In the genomic region with DNA sequence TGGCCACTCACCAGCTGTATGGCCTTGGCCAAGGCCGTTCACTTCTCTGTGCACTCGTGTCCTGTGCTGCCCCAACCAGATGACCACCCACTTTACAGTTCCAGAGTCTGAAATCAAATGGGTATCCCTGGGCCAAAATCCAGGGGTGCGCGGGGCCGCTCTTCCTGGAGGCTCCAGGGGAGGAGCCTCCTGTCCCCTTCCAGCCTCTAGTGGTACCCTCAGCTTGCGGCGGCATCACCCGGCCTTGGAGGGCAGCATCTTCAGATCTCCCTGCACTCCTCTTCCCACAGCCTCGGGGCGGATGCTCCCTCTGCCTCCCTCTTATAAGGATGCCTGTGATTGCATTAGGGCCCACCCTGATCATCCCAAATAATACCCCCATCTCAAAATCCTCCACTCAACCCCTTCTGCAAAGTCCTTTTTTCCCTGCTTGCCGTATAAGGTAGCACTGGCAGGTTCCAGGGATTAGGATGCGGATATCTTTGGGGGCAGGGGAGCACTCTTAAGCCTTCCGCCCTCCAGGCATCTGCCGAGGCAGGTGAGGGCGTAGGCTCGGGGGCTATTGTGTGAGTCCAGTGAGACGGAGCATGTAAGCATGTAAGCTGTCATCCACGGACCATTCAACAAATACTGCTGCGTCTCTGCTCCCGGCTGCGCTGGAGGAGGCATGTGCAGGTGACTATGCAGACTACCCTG, we compare ENCODE assay signal across 16 cellular contexts. TPM values are rescaled to one million over a fixed set of nuclear protein-coding genes. Genes with fewer than 3 reads are reported as not detected.
DNase-seq lines count a peak whose midpoint lies in the region; ATAC-seq, FAIRE-seq and TF ChIP-seq lines count a peak whose summit lies in the region.
"Had no signal": no experiment of that assay in that cellular context is flagged by ENCODE, and none has a peak within 500 bp of the region (broad histone marks: within the 10 kb centered on the region; RNA-seq: fewer than 3 reads in every experiment).

No MANE protein-coding gene starts in this region.

- ATAC-seq in Panc1 = peak; percentile 36; the same call in 1 of the 2 replicates
- ATAC-seq: natural killer cell treated with Interleukin-12 subunit alpha and Interleukin-12 subunit beta and Interleukin-15 and Interleukin-18, amount 100 ng/mL, for 72 hours had no signal

- no peaks in the 10 kb centered on the region for H3K79me2 ChIP-seq in neural cell (replicated peaks; ENCODE audit: insufficient read depth, low read length)

- TF ChIP-seq EP300 in neural cell (conservative IDR thresholded peaks at IDR 0.05; ENCODE audit: poor library complexity, severe bottlenecking) = no peak

- FAIRE-seq in RCC 7860 (lab: Jason Lieb, UNC) = no peak

- H3K9me3 ChIP-seq in HUES6 (ENCODE audit: control insufficient read depth, insufficient read depth, low read depth, low read length) (no peaks in the 10 kb centered on the region), Panc1 (ENCODE audit: control insufficient read depth, insufficient read depth, low read depth, low read length) (no peaks in the 10 kb centered on the region), neural cell (ENCODE audit: low read length) (no peaks in the 10 kb centered on the region)
- H3K9me3 ChIP-seq: ascending aorta had no signal

- H3K36me3 ChIP-seq in HUES6 (ENCODE audit: control insufficient read depth, insufficient read depth, low read length) (no peaks in the 10 kb centered on the region), Panc1 (ENCODE audit: control insufficient read depth, insufficient read depth, low read length) (no peaks in the 10 kb centered on the region), neural cell (ENCODE audit: insufficient read depth, low read length) (no peaks in the 10 kb centered on the region)
- H3K36me3 ChIP-seq: ascending aorta had no signal

- CTCF ChIA-PET in Panc1 (lab: Charles Lee) = no interaction called here

- no peak overlapping the region for H3K9ac ChIP-seq in HUES6 (ENCODE audit: low read length)
- peak overlapping the region; percentile 29 for H3K9ac ChIP-seq in neural cell (ENCODE audit: low read length)

- TF ChIP-seq RAD21 in neural cell (conservative IDR thresholded peaks at IDR 0.05) = no peak

- TF ChIP-seq CTCF in Panc1 (IDR thresholded peaks at IDR 0.05) (no peak), neural cell (IDR thresholded peaks at IDR 0.05; ENCODE audit: poor library complexity, severe bottlenecking) (no peak)

- H3K27me3 ChIP-seq in HUES6 (ENCODE audit: control insufficient read depth, insufficient read depth, low read length) (peaks cover 43% of the 10 kb centered on the region), Panc1 (ENCODE audit: control insufficient read depth, insufficient read depth, low read length) (peaks cover 2% of the 10 kb centered on the region; the same call in 1 of the 2 replicates), neural cell (ENCODE audit: insufficient read depth, low read depth, low read length) (peaks cover 7% of the 10 kb centered on the region)
- H3K27me3 ChIP-seq: ascending aorta had no signal

- no peak overlapping the region for H3K4me2 ChIP-seq in neural cell (ENCODE audit: low read length)

- H3F3A ChIP-seq in neural cell (ENCODE audit: insufficient read depth, low read length, poor library complexity, severe bottlenecking) = no peaks in the 10 kb centered on the region

- intact Hi-C loops in Panc1 (cut with micrococcal nuclease; ENCODE audit: unreplicated experiment) = no loop called here

- H2AFZ ChIP-seq in neural cell (ENCODE audit: low read depth, low read length) = peak overlapping the region; percentile 21

- DNase-seq in DMS153 (lab: John Stamatoyannopoulos, UW) (peak; percentile 79), Panc1 (ENCODE audit: low read depth, low spot score) (no peak), RCC 7860 (ENCODE audit: low spot score) (no peak), GM19238 (ENCODE audit: insufficient read length, low spot score) (no peak), germinal center (ENCODE audit: low spot score) (no peak)
- no peak for DNase-seq in activated CD4-positive, alpha-beta T cell treated with anti-CD3 and anti-CD28 coated beads for 4 hours
- DNase-seq: activated CD4-positive, alpha-beta T cell treated with anti-CD3 and anti-CD28 coated beads, Interleukin-2, amount 10 ng/mL, durations not matched to agents 7 days and 5 days; activated naive CD4-positive, alpha-beta T cell; GF-D8; NCI-H2227 treated with DMSO at 0.1 percent for 48 hours; stimulated activated naive CD4-positive, alpha-beta T cell had no signal

- H3K4me1 ChIP-seq in HUES6 (ENCODE audit: control insufficient read depth, insufficient read depth, low read length) (peaks cover 26% of the 10 kb centered on the region), Panc1 (ENCODE audit: control insufficient read depth, insufficient read depth, low read length) (peaks cover 4% of the 10 kb centered on the region)

- H3K27ac ChIP-seq in HUES6 (ENCODE audit: low read depth, low read length) = no peak overlapping the region
- H3K27ac ChIP-seq in Panc1 (ENCODE audit: low read length) = no peak overlapping the region
- no peak overlapping the region for H3K27ac ChIP-seq in neural cell (ENCODE audit: low read length)
- H3K27ac ChIP-seq: ascending aorta, SK-N-MC had no signal

- BruUV-seq in Panc1 (replicated peaks; lab: Mats Ljungman, UMichigan) = no TSS peak

- no peaks in the 10 kb centered on the region for H4K20me1 ChIP-seq in neural cell (ENCODE audit: insufficient read depth)

- H3K9me2 ChIP-seq in neural cell (ENCODE audit: insufficient read depth, low read length) = no peaks in the 10 kb centered on the region

- H3K4me3 ChIP-seq in HUES6 (ENCODE audit: low read depth, low read length) = peak overlapping the region; percentile 27
- H3K4me3 ChIP-seq in Panc1 (ENCODE audit: low read depth in 2 of 2, low read length in 2 of 2) = no peak overlapping the region
- no peak overlapping the region for H3K4me3 ChIP-seq in neural cell (ENCODE audit: low read length)
- H3K4me3 ChIP-seq: ascending aorta, SK-N-MC had no signal

- in situ Hi-C loops in Panc1 (cut with HindIII; ENCODE audit: low pct_unique_long_range_greater_than_20kb, low sequenced_read_pairs) = no loop called here

- POLR2A ChIA-PET in Panc1 (lab: Charles Lee) = no interaction called here

TF ChIP-seq in neural cell, 6 proteins besides CTCF, POLR2A, EP300 and RAD21:
- no peak for TF ChIP-seq POLR2AphosphoS5 (IDR thresholded peaks at IDR 0.05)
- no peak for TF ChIP-seq TAF1 (IDR thresholded peaks at IDR 0.05; ENCODE audit: low read depth)
- no peak for TF ChIP-seq EZH2 (IDR thresholded peaks at IDR 0.05; ENCODE audit: borderline replicate concordance, insufficient read depth, low read length, poor library complexity, severe bottlenecking)
- no peak for TF ChIP-seq SMC3 (conservative IDR thresholded peaks at IDR 0.05; ENCODE audit: poor library complexity)
- TF ChIP-seq, protein P1, sequence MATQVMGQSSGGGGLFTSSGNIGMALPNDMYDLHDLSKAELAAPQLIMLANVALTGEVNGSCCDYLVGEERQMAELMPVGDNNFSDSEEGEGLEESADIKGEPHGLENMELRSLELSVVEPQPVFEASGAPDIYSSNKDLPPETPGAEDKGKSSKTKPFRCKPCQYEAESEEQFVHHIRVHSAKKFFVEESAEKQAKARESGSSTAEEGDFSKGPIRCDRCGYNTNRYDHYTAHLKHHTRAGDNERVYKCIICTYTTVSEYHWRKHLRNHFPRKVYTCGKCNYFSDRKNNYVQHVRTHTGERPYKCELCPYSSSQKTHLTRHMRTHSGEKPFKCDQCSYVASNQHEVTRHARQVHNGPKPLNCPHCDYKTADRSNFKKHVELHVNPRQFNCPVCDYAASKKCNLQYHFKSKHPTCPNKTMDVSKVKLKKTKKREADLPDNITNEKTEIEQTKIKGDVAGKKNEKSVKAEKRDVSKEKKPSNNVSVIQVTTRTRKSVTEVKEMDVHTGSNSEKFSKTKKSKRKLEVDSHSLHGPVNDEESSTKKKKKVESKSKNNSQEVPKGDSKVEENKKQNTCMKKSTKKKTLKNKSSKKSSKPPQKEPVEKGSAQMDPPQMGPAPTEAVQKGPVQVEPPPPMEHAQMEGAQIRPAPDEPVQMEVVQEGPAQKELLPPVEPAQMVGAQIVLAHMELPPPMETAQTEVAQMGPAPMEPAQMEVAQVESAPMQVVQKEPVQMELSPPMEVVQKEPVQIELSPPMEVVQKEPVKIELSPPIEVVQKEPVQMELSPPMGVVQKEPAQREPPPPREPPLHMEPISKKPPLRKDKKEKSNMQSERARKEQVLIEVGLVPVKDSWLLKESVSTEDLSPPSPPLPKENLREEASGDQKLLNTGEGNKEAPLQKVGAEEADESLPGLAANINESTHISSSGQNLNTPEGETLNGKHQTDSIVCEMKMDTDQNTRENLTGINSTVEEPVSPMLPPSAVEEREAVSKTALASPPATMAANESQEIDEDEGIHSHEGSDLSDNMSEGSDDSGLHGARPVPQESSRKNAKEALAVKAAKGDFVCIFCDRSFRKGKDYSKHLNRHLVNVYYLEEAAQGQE (IDR thresholded peaks at IDR 0.05; ENCODE audit: borderline replicate concordance) = no peak
- TF ChIP-seq MXI1 (conservative IDR thresholded peaks at IDR 0.05; ENCODE audit: poor library complexity, severe bottlenecking) = no peak
TF ChIP-seq in neural cell: peak in this region for 0.

RNA-seq across cellular contexts. Expression of a gene that starts 24.4 kb away (rescaled TPM):
- total RNA-seq in Panc1 (2021; ENCODE audit: unreplicated experiment) = 1.2 TPM
- polyA plus RNA-seq in Panc1 (2012; ENCODE audit: insufficient read length) = 0.67 TPM
- 15.4 and 21.6 TPM in 2 replicates for polyA plus RNA-seq in neural cell
- 34.1 and 38.3 TPM in 2 replicates for polyA minus RNA-seq in neural cell
- total RNA-seq: activated CD4-positive, alpha-beta T cell treated with anti-CD3 and anti-CD28 coated beads, Interleukin-2, amount 10 ng/mL, durations not matched to agents 7 days and 5 days; natural killer cell treated with Interleukin-12 subunit alpha and Interleukin-12 subunit beta and Interleukin-15 and Interleukin-18, amount 100 ng/mL, for 72 hours had no signal
